1 cellular context compared by ENCODE assay signal in genomic region chr11:115458877-115459276, GRCh38.
TF ChIP-seq lines count a peak whose summit lies in the region.

No MANE protein-coding gene starts in this region.

TF ChIP-seq in IMR-90, 13 proteins besides CTCF, POLR2A, EP300 and RAD21:
- no peak for TF ChIP-seq CHD1 (IDR thresholded peaks at IDR 0.05; ENCODE audit: low read depth, low read length)
TF ChIP-seq in IMR-90: peak in this region for 0.
